ENCODE assay signal across 9 cellular contexts in genomic region chr4:158873795-158874359, GRCh38.
A peak's percentile ranks its signal among the peaks of the same experiment; 100 is the strongest.
DNase-seq lines count a peak whose midpoint lies in the region; ATAC-seq and TF ChIP-seq lines count a peak whose summit lies in the region.
"Had no signal": no experiment of that assay in that cellular context is flagged by ENCODE, and none has a peak within 500 bp of the region (broad histone marks: within the 10 kb centered on the region; RNA-seq: fewer than 3 reads in every experiment).

No MANE protein-coding gene starts in this region.

- peak overlapping the region; percentile 65 for H3K27ac ChIP-seq in ACC112 (ENCODE audit: low read depth, low read length)
- H3K27ac ChIP-seq in HCT116 (ENCODE audit: low read depth, low read length) = no peak overlapping the region
- H3K27ac ChIP-seq in iPS-20b (ENCODE audit: low read length) = no peak overlapping the region
- no peak overlapping the region for H3K27ac ChIP-seq in right cardiac atrium (ENCODE audit: low read length)

- no peak for TF ChIP-seq CTCF in HCT116 (IDR thresholded peaks at IDR 0.05 in 2 of 3, conservative IDR thresholded peaks at IDR 0.05 in 1 of 3; ENCODE audit: borderline replicate concordance in 1 of 3, insufficient read depth in 1 of 3, low read depth in 2 of 3, low read length in 2 of 3)

- peak; percentile 15 for DNase-seq in HCT116 (ENCODE audit: low read depth, low spot score)
- DNase-seq in amniotic stem cell (lab: John Stamatoyannopoulos, UW) = peak; percentile 56
- no peak for DNase-seq in right cardiac atrium
- DNase-seq in NCI-H2227 treated with DMSO at 0.1 percent for 48 hours (lab: John Stamatoyannopoulos, UW) = no peak
- no peak for DNase-seq in COR-L47 (lab: John Stamatoyannopoulos, UW)
- DNase-seq: NCI-H2081 had no signal

- no peaks in the 10 kb centered on the region for H4K20me1 ChIP-seq in HCT116 (ENCODE audit: insufficient read depth)

- H3K4me3 ChIP-seq in ACC112 (ENCODE audit: low read depth, low read length) (peak overlapping the region; percentile 19; the same call in 1 of the 2 replicates), HCT116 (replicated peaks in 1 of 2; ENCODE audit: low read depth in 1 of 2, low read length in 2 of 2) (no peak overlapping the region), iPS-20b (ENCODE audit: low read length) (no peak overlapping the region), right cardiac atrium (ENCODE audit: low read length) (no peak overlapping the region)

- no peak for TF ChIP-seq POLR2A in HCT116 (IDR thresholded peaks at IDR 0.05; ENCODE audit: borderline replicate concordance, extremely low read depth, insufficient read depth, insufficient read length)

- CTCF ChIA-PET in HCT116 (lab: Charles Lee) = no interaction called here

- no peaks in the 10 kb centered on the region for H3K79me2 ChIP-seq in ACC112 (ENCODE audit: control insufficient read depth, insufficient read depth, low read length, unreplicated experiment)
- H3K79me2 ChIP-seq in HCT116 (ENCODE audit: insufficient read depth, low read length) = no peaks in the 10 kb centered on the region

- H2AFZ ChIP-seq in ACC112 (ENCODE audit: low read length, unreplicated experiment) = no peak overlapping the region
- H2AFZ ChIP-seq in HCT116 (ENCODE audit: low read depth, low read length, poor library complexity, severe bottlenecking) = no peak overlapping the region

- H3K9me2 ChIP-seq in HCT116 (ENCODE audit: insufficient read depth) = no peaks in the 10 kb centered on the region

- H3K9ac ChIP-seq in HCT116 (ENCODE audit: low read length) = no peak overlapping the region
- H3K9ac ChIP-seq in iPS-20b (ENCODE audit: low read depth, low read length) = 0 out of 2 replicates have a peak overlapping the region, but pooled peaks have one; percentile 23

- intact Hi-C loops in HCT116 (cut with micrococcal nuclease) (no loop called here), right cardiac atrium (cut with DNase I) (no loop called here)

- POLR2A ChIA-PET in HCT116 (lab: Charles Lee) = interaction anchor here (0.7 kb wide), 1 partner anchor 56 kb away, joined by 3 read pairs; no protein-coding TSS in a partner anchor

- H3K4me2 ChIP-seq in HCT116 (ENCODE audit: low read length) = peak overlapping the region; percentile 20

- H3K4me1 ChIP-seq in ACC112 (ENCODE audit: control insufficient read depth, insufficient read depth, low read length, unreplicated experiment) (peaks cover 21% of the 10 kb centered on the region), HCT116 (ENCODE audit: control insufficient read depth in 1 of 2, insufficient read depth in 2 of 2, low read length in 2 of 2) (peaks cover 7 to 11% of the 10 kb centered on the region in 2 experiments), iPS-20b (ENCODE audit: insufficient read depth, low read length) (peaks cover 8% of the 10 kb centered on the region; the same call in 1 of the 2 replicates), right cardiac atrium (ENCODE audit: control insufficient read depth, insufficient read depth, low read length) (peaks cover 3% of the 10 kb centered on the region)

- H3K36me3 ChIP-seq in ACC112 (ENCODE audit: insufficient read depth, low read length) (peaks cover 17% of the 10 kb centered on the region), HCT116 (ENCODE audit: control insufficient read depth in 1 of 2, insufficient read depth in 2 of 2, low read length in 2 of 2) (no peaks in the 10 kb centered on the region), iPS-20b (ENCODE audit: insufficient read depth, low read depth, low read length) (peaks cover 9% of the 10 kb centered on the region; the same call in 1 of the 2 replicates)

- no TSS peak for BruUV-seq in HCT116 (replicated peaks; lab: Mats Ljungman, UMichigan)

- TF ChIP-seq RAD21 in HCT116 (IDR thresholded peaks at IDR 0.05; ENCODE audit: low read depth) = no peak

- ATAC-seq in HCT116 (peak; percentile 70), right cardiac atrium (no peak), GM18870 (IDR thresholded peaks at IDR 0.05; ENCODE audit: unreplicated experiment) (no peak)

- WGBS in right cardiac atrium = 77% methylated on average over 4 of the region's 4 CpGs

- H3K27me3 ChIP-seq in ACC112 (ENCODE audit: insufficient read depth, low read length) = no peaks in the 10 kb centered on the region
- no peaks in the 10 kb centered on the region for H3K27me3 ChIP-seq in HCT116 (ENCODE audit: insufficient read depth, low read length)
- H3K27me3 ChIP-seq in iPS-20b (ENCODE audit: insufficient read depth, low read length) = no peaks in the 10 kb centered on the region
- H3K27me3 ChIP-seq in right cardiac atrium (ENCODE audit: control insufficient read depth, insufficient read depth) = no peaks in the 10 kb centered on the region

- H3K9me3 ChIP-seq in HCT116 (ENCODE audit: control insufficient read depth in 1 of 2, insufficient read depth in 1 of 2, low read depth in 1 of 2, low read length in 2 of 2) (no peaks in the 10 kb centered on the region), iPS-20b (ENCODE audit: insufficient read depth, low read depth, low read length) (no peaks in the 10 kb centered on the region), right cardiac atrium (ENCODE audit: control insufficient read depth, low read length) (no peaks in the 10 kb centered on the region)

- RAD21 ChIA-PET in HCT116 (lab: Charles Lee; ENCODE audit: low non-redundant PET in 1 of 2, low total read pairs in 2 of 2, uncharacterized antibody in 2 of 2, unreplicated experiment in 2 of 2) = no interaction called here

TF ChIP-seq in HCT116, 20 proteins besides CTCF, POLR2A, EP300 and RAD21:
- TF ChIP-seq FOSL1 (IDR thresholded peaks at IDR 0.05; ENCODE audit: low read depth) (peak; percentile 56), CEBPB (IDR thresholded peaks at IDR 0.05; ENCODE audit: low read depth) (peak; percentile 40; the same call in 1 of the 2 replicates), SP1 (IDR thresholded peaks at IDR 0.05; ENCODE audit: low read depth) (peak; percentile 36; the same call in 1 of the 2 replicates), JUND (IDR thresholded peaks at IDR 0.05) (peak; percentile 52; the same call in 1 of the 2 replicates), EZH2 (IDR thresholded peaks at IDR 0.05) (no peak)

Comparison
In these comparisons a context has a peak if more than half of its experiments do, and no peak if none do; other contexts are left out.
1. DNase-seq: peak in HCT116 (single experiment) and amniotic stem cell (single experiment); none in right cardiac atrium (0 of 3), NCI-H2227 treated with DMSO at 0.1 percent for 48 hours (single experiment) and COR-L47 (single experiment).